34 cellular contexts compared by ENCODE assay signal in genomic region chr7:14144109-14144508, GRCh38.
"Had no signal": no experiment of that assay in that cellular context is flagged by ENCODE, and none has a peak within 500 bp of the region (broad histone marks: within the 10 kb centered on the region; RNA-seq: fewer than 3 reads in every experiment).

No MANE protein-coding gene starts in this region.

- H3K4me3 ChIP-seq: ascending aorta, coronary artery, gastrocnemius medialis, heart left ventricle had no signal

- H3K9me3 ChIP-seq: ascending aorta, gastrocnemius medialis, heart left ventricle had no signal

- H3K9me3 Mint-ChIP-seq: activated CD4-positive, alpha-beta memory T cell treated with anti-CD3 and anti-CD28 coated beads for 36 hours; activated CD4-positive, alpha-beta T cell treated with anti-CD3 and anti-CD28 coated beads, Interleukin-2, amount 10 ng/mL, durations not matched to agents 24 days and 14 days; activated T-cell treated with anti-CD3 and anti-CD28 coated beads, Interleukin-2, amount 50 U/mL, for 24 hours; activated T-cell treated with anti-CD3 and anti-CD28 coated beads, Interleukin-2, amount 50 U/mL, for 72 hours; central memory CD8-positive, alpha-beta T cell; effector memory CD8-positive, alpha-beta T cell had no signal

- H3K36me3 ChIP-seq: ascending aorta, brain microvascular endothelial cell, gastrocnemius medialis, heart left ventricle, WERI-Rb-1 had no signal

- H3K27me3 ChIP-seq: ascending aorta, brain microvascular endothelial cell, foreskin keratinocyte, gastrocnemius medialis, heart left ventricle had no signal

- H3K27ac ChIP-seq: ascending aorta, brain microvascular endothelial cell, coronary artery, epithelial cell of prostate, foreskin keratinocyte, gastrocnemius medialis, heart left ventricle, WERI-Rb-1 had no signal

- H3K27me3 Mint-ChIP-seq: activated CD4-positive, alpha-beta memory T cell treated with anti-CD3 and anti-CD28 coated beads for 36 hours; activated CD4-positive, alpha-beta T cell treated with anti-CD3 and anti-CD28 coated beads for 36 hours; activated CD4-positive, alpha-beta T cell treated with anti-CD3 and anti-CD28 coated beads, Interleukin-2, amount 10 ng/mL, durations not matched to agents 24 days and 14 days; activated CD8-positive, alpha-beta memory T cell treated with anti-CD3 and anti-CD28 coated beads, Interleukin-2, amount 10 ng/mL, durations not matched to agents 7 days and 5 days; activated naive CD4-positive, alpha-beta T cell treated with anti-CD3 and anti-CD28 coated beads, Interleukin-2, amount 10 ng/mL, durations not matched to agents 7 days and 5 days; activated naive CD8-positive, alpha-beta T cell treated with anti-CD3 and anti-CD28 coated beads, Interleukin-2, amount 10 ng/mL, durations not matched to agents 7 days and 5 days; activated T-cell treated with anti-CD3 and anti-CD28 coated beads, Interleukin-2, amount 50 U/mL, for 24 hours; central memory CD8-positive, alpha-beta T cell; effector memory CD8-positive, alpha-beta T cell; T-helper 17 cell had no signal

- H3K27ac Mint-ChIP-seq: activated CD4-positive, alpha-beta memory T cell treated with anti-CD3 and anti-CD28 coated beads for 36 hours; activated CD4-positive, alpha-beta T cell treated with anti-CD3 and anti-CD28 coated beads for 36 hours; activated CD4-positive, alpha-beta T cell treated with anti-CD3 and anti-CD28 coated beads, Interleukin-2, amount 10 ng/mL, durations not matched to agents 24 days and 14 days; activated CD8-positive, alpha-beta memory T cell treated with anti-CD3 and anti-CD28 coated beads, Interleukin-2, amount 10 ng/mL, durations not matched to agents 7 days and 5 days; activated CD8-positive, alpha-beta T cell treated with anti-CD3 and anti-CD28 coated beads, Interleukin-2, amount 10 ng/mL, durations not matched to agents 7 days and 5 days; activated naive CD4-positive, alpha-beta T cell treated with anti-CD3 and anti-CD28 coated beads, Interleukin-2, amount 10 ng/mL, durations not matched to agents 7 days and 5 days; activated naive CD4-positive, alpha-beta T cell treated with anti-CD3 and anti-CD28 coated beads, Interleukin-2, amount 50 U/mL, for 72 hours; activated naive CD8-positive, alpha-beta T cell treated with anti-CD3 and anti-CD28 coated beads, Interleukin-2, amount 10 ng/mL, durations not matched to agents 7 days and 5 days; activated T-cell treated with anti-CD3 and anti-CD28 coated beads, Interleukin-2, amount 50 U/mL, for 24 hours; activated T-cell treated with anti-CD3 and anti-CD28 coated beads, Interleukin-2, amount 50 U/mL, for 72 hours; effector memory CD8-positive, alpha-beta T cell; T-helper 17 cell; T-helper 2 cell treated with Interferon-gamma antibody and Interleukin-4, amounts not matched to agents 5 μg/mL and 100 μg/mL, for 36 hours had no signal

- H3K36me3 Mint-ChIP-seq: activated CD4-positive, alpha-beta memory T cell treated with anti-CD3 and anti-CD28 coated beads for 36 hours; activated CD8-positive, alpha-beta memory T cell treated with anti-CD3 and anti-CD28 coated beads, Interleukin-2, amount 10 ng/mL, durations not matched to agents 7 days and 5 days; activated naive CD4-positive, alpha-beta T cell treated with anti-CD3 and anti-CD28 coated beads, Interleukin-2, amount 10 ng/mL, durations not matched to agents 7 days and 5 days; activated naive CD4-positive, alpha-beta T cell treated with anti-CD3 and anti-CD28 coated beads, Interleukin-2, amount 50 U/mL, for 72 hours; activated naive CD8-positive, alpha-beta T cell treated with anti-CD3 and anti-CD28 coated beads, Interleukin-2, amount 10 ng/mL, durations not matched to agents 7 days and 5 days had no signal

- H3K4me1 ChIP-seq: ascending aorta, foreskin keratinocyte, gastrocnemius medialis, heart left ventricle had no signal

- ATAC-seq: activated CD4-positive, alpha-beta T cell treated with anti-CD3 and anti-CD28 coated beads for 36 hours; activated CD8-positive, alpha-beta memory T cell treated with anti-CD3 and anti-CD28 coated beads, Interleukin-2, amount 10 ng/mL, durations not matched to agents 7 days and 5 days; activated CD8-positive, alpha-beta T cell treated with anti-CD3 and anti-CD28 coated beads, Interleukin-2, amount 10 ng/mL, durations not matched to agents 7 days and 5 days; activated naive CD4-positive, alpha-beta T cell treated with anti-CD3 and anti-CD28 coated beads, Interleukin-2, amount 50 U/mL, for 72 hours; activated T-cell treated with anti-CD3 and anti-CD28 coated beads, Interleukin-2, amount 50 U/mL, for 72 hours; effector memory CD8-positive, alpha-beta T cell; foreskin keratinocyte; gastrocnemius medialis; heart left ventricle; T-helper 17 cell had no signal

- DNase-seq: activated CD4-positive, alpha-beta memory T cell treated with anti-CD3 and anti-CD28 coated beads for 36 hours; activated CD4-positive, alpha-beta T cell treated with anti-CD3 and anti-CD28 coated beads for 36 hours; activated CD4-positive, alpha-beta T cell treated with anti-CD3 and anti-CD28 coated beads, Interleukin-2, amount 10 ng/mL, durations not matched to agents 24 days and 14 days; activated CD4-positive, CD25-positive, alpha-beta regulatory T cell; activated CD4-positive, CD25-positive, alpha-beta regulatory T cell treated with anti-CD3 and anti-CD28 coated beads, Interleukin-2, amount 50 U/mL, for 72 hours; activated CD8-positive, alpha-beta memory T cell treated with anti-CD3 and anti-CD28 coated beads, Interleukin-2, amount 10 ng/mL, durations not matched to agents 7 days and 5 days; activated CD8-positive, alpha-beta memory T cell treated with anti-CD3 and anti-CD28 coated beads, Interleukin-2, amount 50 U/mL, for 4 hours; activated CD8-positive, alpha-beta T cell treated with anti-CD3 and anti-CD28 coated beads, Interleukin-2, amount 10 ng/mL, durations not matched to agents 7 days and 5 days; activated gamma-delta T cell; activated naive CD4-positive, alpha-beta T cell; activated naive CD4-positive, alpha-beta T cell treated with anti-CD3 and anti-CD28 coated beads, Interleukin-2, amount 10 ng/mL, durations not matched to agents 7 days and 5 days; activated naive CD8-positive, alpha-beta T cell treated with anti-CD3 and anti-CD28 coated beads, Interleukin-2, amount 10 ng/mL, durations not matched to agents 7 days and 5 days; activated T-cell treated with anti-CD3 and anti-CD28 coated beads, Interleukin-2, amount 50 U/mL, for 24 hours; activated T-cell treated with anti-CD3 and anti-CD28 coated beads, Interleukin-2, amount 50 U/mL, for 72 hours; brain microvascular endothelial cell; dermis blood vessel endothelial cell; effector CD4-positive, alpha-beta T cell; effector memory CD8-positive, alpha-beta T cell; foreskin keratinocyte; gastrocnemius medialis; glutamatergic neuron; heart left ventricle; hypothalamus; T-helper 17 cell; T1000; WERI-Rb-1 had no signal

- FAIRE-seq: bronchial epithelial cell, endothelial cell of umbilical vein had no signal

- H3K4me1 Mint-ChIP-seq: activated CD4-positive, alpha-beta T cell treated with anti-CD3 and anti-CD28 coated beads for 36 hours; activated CD4-positive, alpha-beta T cell treated with anti-CD3 and anti-CD28 coated beads, Interleukin-2, amount 10 ng/mL, durations not matched to agents 24 days and 14 days; activated CD8-positive, alpha-beta memory T cell treated with anti-CD3 and anti-CD28 coated beads, Interleukin-2, amount 10 ng/mL, durations not matched to agents 7 days and 5 days; activated naive CD4-positive, alpha-beta T cell treated with anti-CD3 and anti-CD28 coated beads, Interleukin-2, amount 10 ng/mL, durations not matched to agents 7 days and 5 days; activated naive CD8-positive, alpha-beta T cell treated with anti-CD3 and anti-CD28 coated beads, Interleukin-2, amount 10 ng/mL, durations not matched to agents 7 days and 5 days; central memory CD8-positive, alpha-beta T cell; T-helper 17 cell had no signal

- H3K4me3 Mint-ChIP-seq: activated CD4-positive, alpha-beta memory T cell treated with anti-CD3 and anti-CD28 coated beads for 36 hours; activated CD4-positive, alpha-beta T cell treated with anti-CD3 and anti-CD28 coated beads for 36 hours; activated CD4-positive, alpha-beta T cell treated with anti-CD3 and anti-CD28 coated beads, Interleukin-2, amount 10 ng/mL, durations not matched to agents 24 days and 14 days; activated CD8-positive, alpha-beta memory T cell treated with anti-CD3 and anti-CD28 coated beads, Interleukin-2, amount 10 ng/mL, durations not matched to agents 7 days and 5 days; activated CD8-positive, alpha-beta T cell treated with anti-CD3 and anti-CD28 coated beads, Interleukin-2, amount 10 ng/mL, durations not matched to agents 7 days and 5 days; activated naive CD4-positive, alpha-beta T cell treated with anti-CD3 and anti-CD28 coated beads, Interleukin-2, amount 10 ng/mL, durations not matched to agents 7 days and 5 days; activated naive CD8-positive, alpha-beta T cell treated with anti-CD3 and anti-CD28 coated beads, Interleukin-2, amount 10 ng/mL, durations not matched to agents 7 days and 5 days; activated T-cell treated with anti-CD3 and anti-CD28 coated beads, Interleukin-2, amount 50 U/mL, for 24 hours; activated T-cell treated with anti-CD3 and anti-CD28 coated beads, Interleukin-2, amount 50 U/mL, for 72 hours; central memory CD8-positive, alpha-beta T cell; effector memory CD8-positive, alpha-beta T cell; T-helper 17 cell; T-helper 2 cell treated with Interferon-gamma antibody and Interleukin-4, amounts not matched to agents 5 μg/mL and 100 μg/mL, for 36 hours had no signal
